Comparison of ENCODE assay signal across 10 cellular contexts in genomic region chr4:122224348-122224747, GRCh38.
DNase-seq lines count a peak whose midpoint lies in the region; ATAC-seq and TF ChIP-seq lines count a peak whose summit lies in the region.
"Had no signal": no experiment of that assay in that cellular context is flagged by ENCODE, and none has a peak within 500 bp of the region (broad histone marks: within the 10 kb centered on the region; RNA-seq: fewer than 3 reads in every experiment).

No MANE protein-coding gene starts in this region.

- H3K27ac Mint-ChIP-seq in HFFc6 = no peak overlapping the region
- no peak overlapping the region for H3K27ac Mint-ChIP-seq in activated CD4-positive, alpha-beta memory T cell treated with anti-CD3 and anti-CD28 coated beads for 36 hours
- H3K27ac Mint-ChIP-seq: IgD-negative memory B cell had no signal

- CTCF ChIA-PET in activated CD4-positive, alpha-beta memory T cell treated with anti-CD3 and anti-CD28 coated beads for 36 hours (lab: Charles Lee) = interaction anchor here (0.6 to 1.3 kb wide), 3 partner anchors 275 to 592 kb away, joined by 3 to 7 read pairs (median 5); no protein-coding TSS in a partner anchor

- H3K4me1 Mint-ChIP-seq in HFFc6 (ENCODE audit: low read depth) = no peaks in the 10 kb centered on the region
- peaks cover 16% of the 10 kb centered on the region for H3K4me1 Mint-ChIP-seq in activated CD4-positive, alpha-beta memory T cell treated with anti-CD3 and anti-CD28 coated beads for 36 hours (ENCODE audit: low read depth)
- H3K4me1 Mint-ChIP-seq: IgD-negative memory B cell had no signal

- no peaks in the 10 kb centered on the region; the same call in 1 of the 2 replicates for H3K27me3 Mint-ChIP-seq in HFFc6 (ENCODE audit: insufficient read depth)
- no peaks in the 10 kb centered on the region for H3K27me3 Mint-ChIP-seq in activated CD4-positive, alpha-beta memory T cell treated with anti-CD3 and anti-CD28 coated beads for 36 hours
- H3K27me3 Mint-ChIP-seq: IgD-negative memory B cell had no signal

- DNase-seq in DMS53 (lab: John Stamatoyannopoulos, UW) (peak; percentile 21), DMS53 treated with DMSO at 0.1 percent for 48 hours (lab: John Stamatoyannopoulos, UW; ENCODE audit: unreplicated experiment) (no peak), HFFc6 (no peak), lung microvascular endothelial cell (ENCODE audit: low read depth in 2 of 2) (peak; percentile 15 to 38), GDM1 (lab: John Stamatoyannopoulos, UW) (no peak), HuH-7.5 (ENCODE audit: low spot score) (no peak)
- peak; percentile 14 for DNase-seq in activated CD4-positive, alpha-beta memory T cell treated with anti-CD3 and anti-CD28 coated beads for 36 hours
- DNase-seq: T1000 had no signal

- peaks cover 7% of the 10 kb centered on the region; the same call in 1 of the 2 replicates for H3K36me3 Mint-ChIP-seq in HFFc6 (ENCODE audit: low read depth)
- peaks cover 22% of the 10 kb centered on the region for H3K36me3 Mint-ChIP-seq in activated CD4-positive, alpha-beta memory T cell treated with anti-CD3 and anti-CD28 coated beads for 36 hours

- H3K9me3 Mint-ChIP-seq in HFFc6 = no peaks in the 10 kb centered on the region
- H3K9me3 Mint-ChIP-seq in activated CD4-positive, alpha-beta memory T cell treated with anti-CD3 and anti-CD28 coated beads for 36 hours = no peaks in the 10 kb centered on the region
- H3K9me3 Mint-ChIP-seq: IgD-negative memory B cell had no signal

- no peak for ATAC-seq in GM18868 (IDR thresholded peaks at IDR 0.05; ENCODE audit: unreplicated experiment)

- TF ChIP-seq CTCF in HFFc6 (IDR thresholded peaks at IDR 0.05) = peak; percentile 67

- no peak overlapping the region for H3K4me3 Mint-ChIP-seq in HFFc6
- H3K4me3 Mint-ChIP-seq in activated CD4-positive, alpha-beta memory T cell treated with anti-CD3 and anti-CD28 coated beads for 36 hours = no peak overlapping the region
- H3K4me3 Mint-ChIP-seq: IgD-negative memory B cell had no signal

- intact Hi-C loops in activated CD4-positive, alpha-beta memory T cell treated with anti-CD3 and anti-CD28 coated beads for 36 hours (cut with micrococcal nuclease) = loop anchor here (1.0 to 5.0 kb wide), 2 partner anchors 274 to 353 kb away; no protein-coding TSS in a partner anchor

- POLR2A ChIA-PET in activated CD4-positive, alpha-beta memory T cell treated with anti-CD3 and anti-CD28 coated beads for 36 hours (lab: Charles Lee) = no interaction called here

Comparison
In these comparisons a context has a peak if more than half of its experiments do, and no peak if none do; other contexts are left out.
1. DNase-seq: peak in DMS53 (single experiment), activated CD4-positive, alpha-beta memory T cell treated with anti-CD3 and anti-CD28 coated beads for 36 hours (single experiment) and lung microvascular endothelial cell (2 of 2); none in DMS53 treated with DMSO at 0.1 percent for 48 hours (single experiment), HFFc6 (single experiment), GDM1 (single experiment) and HuH-7.5 (single experiment).